In genomic region chr2:105396254-105397024, GRCh38 we compare ENCODE assay signal across 8 cellular contexts. TPM values are rescaled to one million over a fixed set of nuclear protein-coding genes. Genes with fewer than 3 reads are reported as not detected.
A peak's percentile ranks its signal among the peaks of the same experiment; 100 is the strongest.
DNase-seq lines count a peak whose midpoint lies in the region; ATAC-seq and TF ChIP-seq lines count a peak whose summit lies in the region.

No MANE protein-coding gene starts in this region.

- DNase-seq in Daoy (ENCODE audit: low read depth) (peak; percentile 98), RWPE1 (ENCODE audit: low spot score) (peak; percentile 92), esophagus squamous epithelium (lab: John Stamatoyannopoulos, UW) (no peak), NCI-H128 (lab: John Stamatoyannopoulos, UW; ENCODE audit: unreplicated experiment) (no peak)
- DNase-seq in naive thymus-derived CD8-positive, alpha-beta T cell: no peak

- H3K4me1 Mint-ChIP-seq in naive thymus-derived CD8-positive, alpha-beta T cell: peaks cover 2 to 13% (median 8%) of the 10 kb centered on the region in 4 donors

- H3K27ac Mint-ChIP-seq in naive thymus-derived CD8-positive, alpha-beta T cell: no peak overlapping the region

- no peak for TF ChIP-seq POLR2A in esophagus squamous epithelium (IDR thresholded peaks at IDR 0.05)

- intact Hi-C loops in esophagus squamous epithelium (cut with DNase I): no loop called here

- H3K4me3 ChIP-seq in esophagus squamous epithelium (peak overlapping the region; percentile 86 to 97 (median 94)), skeletal muscle tissue (ENCODE audit: low read length in 3 of 3) (peak overlapping the region in 2 of 3 donors; percentile 66 to 95)

- H3K4me1 ChIP-seq in esophagus squamous epithelium: peaks cover 18 to 86% (median 47%) of the 10 kb centered on the region in 3 donors
- H3K4me1 ChIP-seq in skeletal muscle tissue (ENCODE audit: control insufficient read depth in 3 of 3, insufficient read depth in 3 of 3, low read length in 3 of 3): peaks cover 33 to 57% (median 39%) of the 10 kb centered on the region in 3 donors

- no peaks in the 10 kb centered on the region for H3K9me3 Mint-ChIP-seq in naive thymus-derived CD8-positive, alpha-beta T cell

- H3K27me3 ChIP-seq in esophagus squamous epithelium (peaks cover 0 to 18% (median 0%) of the 10 kb centered on the region in 4 donors), skeletal muscle tissue (ENCODE audit: control insufficient read depth in 3 of 3, insufficient read depth in 3 of 3, low read length in 3 of 3) (no peaks in the 10 kb centered on the region)

- ATAC-seq in naive thymus-derived CD8-positive, alpha-beta T cell: no peak
- ATAC-seq in HG02588 (IDR thresholded peaks at IDR 0.05; ENCODE audit: unreplicated experiment) (no peak), GM21367 (IDR thresholded peaks at IDR 0.05; ENCODE audit: unreplicated experiment) (no peak)

- 38 to 53% methylated on average over 12 of the region's 12 CpGs for WGBS in esophagus squamous epithelium, 2 donors

- POLR2A ChIA-PET in RWPE1 (lab: Yijun Ruan, JAX; ENCODE audit: low non-redundant PET): interaction anchor here (0.7 kb wide), 1 partner anchor 120 kb away, joined by 3 read pairs; no protein-coding TSS in a partner anchor
- POLR2A ChIA-PET in naive thymus-derived CD8-positive, alpha-beta T cell (lab: Charles Lee): no interaction called here

- no peaks in the 10 kb centered on the region for H3K36me3 Mint-ChIP-seq in naive thymus-derived CD8-positive, alpha-beta T cell

- H3K9ac ChIP-seq in skeletal muscle tissue (ENCODE audit: low read depth in 1 of 3, low read length in 3 of 3): peak overlapping the region; percentile 65 to 70 (median 68)

- H3K36me3 ChIP-seq in esophagus squamous epithelium (no peaks in the 10 kb centered on the region), skeletal muscle tissue (ENCODE audit: control insufficient read depth in 3 of 3, insufficient read depth in 3 of 3, low read length in 3 of 3) (peaks cover 0 to 11% (median 6%) of the 10 kb centered on the region in 3 donors)

- no peaks in the 10 kb centered on the region for H3K9me3 ChIP-seq in esophagus squamous epithelium
- H3K9me3 ChIP-seq in skeletal muscle tissue (ENCODE audit: control insufficient read depth in 3 of 3, low read length in 3 of 3): no peaks in the 10 kb centered on the region

- peaks cover 0 to 25% (median 7%) of the 10 kb centered on the region in 5 donors for H3K27me3 Mint-ChIP-seq in naive thymus-derived CD8-positive, alpha-beta T cell

- H3K27ac ChIP-seq in RWPE1 (peak overlapping the region; percentile 91), esophagus squamous epithelium (peak overlapping the region; percentile 88 to 98 (median 98)), skeletal muscle tissue (ENCODE audit: low read depth, low read length) (peak overlapping the region; percentile 95)

- TF ChIP-seq CTCF in RWPE1 (conservative IDR thresholded peaks at IDR 0.05; ENCODE audit: low read depth) (no peak), esophagus squamous epithelium (IDR thresholded peaks at IDR 0.05) (no peak)

- peak overlapping the region in 1 of 10 donors; percentile 8 for H3K4me3 Mint-ChIP-seq in naive thymus-derived CD8-positive, alpha-beta T cell

- CTCF ChIA-PET in RWPE1 (lab: Yijun Ruan, JAX): interaction anchor here (1.1 kb wide), 1 partner anchor 58 kb away, joined by 3 read pairs; no protein-coding TSS in a partner anchor

RNA-seq across cellular contexts. Expression of gene FHL2, which starts 2.4 kb away (rescaled TPM):
- total RNA-seq in Daoy (2014; rRNA removed; shearing (Covaris generic)): 147 and 173 TPM in 2 replicates
- 10 to 100 TPM; 46.1 to 89.1 (median 54.7) TPM for total RNA-seq in esophagus squamous epithelium
- 66.3 TPM for total RNA-seq in skeletal muscle tissue
- not detected for total RNA-seq in naive thymus-derived CD8-positive, alpha-beta T cell
- 1 to 10 TPM; 2.0 to 2.8 (median 2.6) TPM for polyA plus RNA-seq in naive thymus-derived CD8-positive, alpha-beta T cell

RNA-seq across cellular contexts. Expression of gene C2orf49, which starts 59.1 kb away (rescaled TPM):
- 10.1 and 19.9 TPM in 2 replicates for total RNA-seq in Daoy (2014; rRNA removed; shearing (Covaris generic))
- 10 to 100 TPM in 3 of 4 donors, 1 to 10 TPM in 1; 9.3 to 19.8 (median 12.4) TPM for total RNA-seq in esophagus squamous epithelium
- total RNA-seq in skeletal muscle tissue: 13.0 TPM
- 10 to 100 TPM; 21.9 to 27.3 TPM for total RNA-seq in naive thymus-derived CD8-positive, alpha-beta T cell
- 10 to 100 TPM in 1 of 3 donors, 1 to 10 TPM in 2; 8.6 to 10.1 (median 9.9) TPM for polyA plus RNA-seq in naive thymus-derived CD8-positive, alpha-beta T cell

Comparison
In these comparisons a context has a peak if more than half of its experiments do, and no peak if none do; other contexts are left out.
1. DNase-seq: peak in Daoy (single experiment) and RWPE1 (single experiment); none in esophagus squamous epithelium (single experiment), naive thymus-derived CD8-positive, alpha-beta T cell (0 of 10) and NCI-H128 (single experiment).
2. RNA of gene FHL2, which starts 2.4 kb away (total RNA-seq): 147 to 173 TPM in Daoy, 66.3 TPM in skeletal muscle tissue (single experiment) and 46.1 to 89.1 TPM in esophagus squamous epithelium; not detected in naive thymus-derived CD8-positive, alpha-beta T cell; every median in the first group is over 10 times any median in the second.
3. Peak in every context shown above with its lines, with median percentiles within 50 percentile points of each other: H3K27ac ChIP-seq.